ENCODE assay signal across 1 cellular context in genomic region chr3:142152349-142152748, GRCh38.
TF ChIP-seq lines count a peak whose summit lies in the region.

No MANE protein-coding gene starts in this region.

TF ChIP-seq in H1, 55 proteins besides CTCF, POLR2A, EP300 and RAD21:
- TF ChIP-seq CHD2 (IDR thresholded peaks at IDR 0.05; ENCODE audit: low read length) (no peak), TAF7 (optimal IDR thresholded peaks at IDR 0.05; ENCODE audit: borderline replicate concordance, low read depth, low read length) (no peak), YY1 (IDR thresholded peaks at IDR 0.05; ENCODE audit: low read depth, low read length) (no peak), EGR1 (IDR thresholded peaks at IDR 0.05; ENCODE audit: borderline replicate concordance, low read depth, low read length) (no peak), GABPA (IDR thresholded peaks at IDR 0.05; ENCODE audit: borderline replicate concordance, insufficient read depth, low read length) (no peak), SIN3A (conservative IDR thresholded peaks at IDR 0.05 in 1 of 2, IDR thresholded peaks at IDR 0.05 in 1 of 2; ENCODE audit: low read depth in 1 of 2, low read length in 2 of 2) (no peak), TCF12 (IDR thresholded peaks at IDR 0.05; ENCODE audit: low read depth, low read length) (no peak)
- TF ChIP-seq, protein P1, sequence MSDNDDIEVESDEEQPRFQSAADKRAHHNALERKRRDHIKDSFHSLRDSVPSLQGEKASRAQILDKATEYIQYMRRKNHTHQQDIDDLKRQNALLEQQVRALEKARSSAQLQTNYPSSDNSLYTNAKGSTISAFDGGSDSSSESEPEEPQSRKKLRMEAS (IDR thresholded peaks at IDR 0.05): no peak
